ENCODE assay signal across 31 cellular contexts in genomic region chr13:75223981-75224742, GRCh38.
"Had no signal": no experiment of that assay in that cellular context is flagged by ENCODE, and none has a peak within 500 bp of the region (broad histone marks: within the 10 kb centered on the region; RNA-seq: fewer than 3 reads in every experiment).

No MANE protein-coding gene starts in this region.

- H3K9me3 Mint-ChIP-seq: activated CD4-positive, alpha-beta memory T cell treated with anti-CD3 and anti-CD28 coated beads for 36 hours; activated naive CD4-positive, alpha-beta T cell treated with anti-CD3 and anti-CD28 coated beads for 36 hours; activated naive CD8-positive, alpha-beta T cell treated with anti-CD3 and anti-CD28 coated beads for 36 hours; activated T-helper 1 cell treated with anti-CD3 and anti-CD28 coated beads, Interleukin-12 subunit alpha, Interleukin-12 subunit beta, Interleukin-2, Interleukin-4 antibody, amounts not matched to agents 30 ng/mL and 10 ng/mL and 1 ng/mL, durations not matched to agents 14 hours and 24 hours and 36 hours; effector memory CD8-positive, alpha-beta T cell; stimulated activated naive B cell treated with anti-CD40 and anti-IgM and Interleukin-4, amounts not matched to agents 10 μg/mL and 1 μg/mL and 100 μg/mL, for 72 hours had no signal

- H3K36me3 ChIP-seq: adrenal gland, right atrium auricular region, stomach, thyroid gland, upper lobe of right lung, WERI-Rb-1 had no signal

- DNase-seq: activated CD4-positive, alpha-beta memory T cell treated with anti-CD3 and anti-CD28 coated beads for 36 hours; activated CD4-positive, alpha-beta T cell treated with anti-CD3 and anti-CD28 coated beads for 48 hours; activated CD8-positive, alpha-beta memory T cell treated with anti-CD3 and anti-CD28 coated beads, Interleukin-2, amount 50 U/mL, for 4 hours; activated effector memory CD4-positive, alpha-beta T cell treated with anti-CD3 and anti-CD28 coated beads, Interleukin-2, amount 50 U/mL, for 16 hours; activated naive CD4-positive, alpha-beta T cell treated with anti-CD3 and anti-CD28 coated beads for 36 hours; activated naive CD8-positive, alpha-beta T cell treated with anti-CD3 and anti-CD28 coated beads for 36 hours; activated T-cell treated with anti-CD3 and anti-CD28 coated beads, Interleukin-2, amount 50 U/mL, for 1 hour; adrenal gland; aorta; body of pancreas; cortex of kidney; effector memory CD8-positive, alpha-beta T cell; foreskin melanocyte; left ventricle myocardium superior; midbrain; naive thymus-derived CD4-positive, alpha-beta T cell; occipital lobe; stimulated activated CD4-positive, alpha-beta T cell treated with anti-CD3 and anti-CD28 coated beads, Interleukin-2, amount 100 ng/mL, for 24 hours; stimulated activated naive B cell treated with anti-CD40 and anti-IgM and Interleukin-4, amounts not matched to agents 10 μg/mL and 1 μg/mL and 100 μg/mL, for 72 hours; stomach; T-helper 17 cell; T1000; thyroid gland; upper lobe of right lung; WERI-Rb-1 had no signal

- H3K27ac ChIP-seq: adrenal gland, body of pancreas, right atrium auricular region, stomach, thyroid gland, upper lobe of right lung, WERI-Rb-1 had no signal

- H3K27ac Mint-ChIP-seq: activated CD4-positive, alpha-beta memory T cell treated with anti-CD3 and anti-CD28 coated beads for 36 hours; activated naive CD4-positive, alpha-beta T cell treated with anti-CD3 and anti-CD28 coated beads for 36 hours; activated naive CD8-positive, alpha-beta T cell treated with anti-CD3 and anti-CD28 coated beads for 36 hours; activated T-helper 1 cell treated with anti-CD3 and anti-CD28 coated beads, Interleukin-12 subunit alpha, Interleukin-12 subunit beta, Interleukin-2, Interleukin-4 antibody, amounts not matched to agents 30 ng/mL and 10 ng/mL and 1 ng/mL, durations not matched to agents 14 hours and 24 hours and 36 hours; effector memory CD8-positive, alpha-beta T cell; stimulated activated naive B cell treated with anti-CD40 and anti-IgM and Interleukin-4, amounts not matched to agents 10 μg/mL and 1 μg/mL and 100 μg/mL, for 72 hours; T-helper 17 cell had no signal

- H3K4me1 ChIP-seq: adrenal gland, body of pancreas had no signal

- H3K4me2 ChIP-seq: smooth muscle cell had no signal

- H3K9me3 ChIP-seq: adrenal gland, body of pancreas, right atrium auricular region, stomach, thyroid gland, upper lobe of right lung had no signal

- ATAC-seq: activated CD4-positive, CD25-positive, alpha-beta regulatory T cell treated with anti-CD3 and anti-CD28 coated beads, Interleukin-2, amount 50 U/mL, for 24 hours; body of pancreas; effector memory CD8-positive, alpha-beta T cell; esophagus mucosa; left ventricle myocardium superior; naive thymus-derived CD4-positive, alpha-beta T cell; stimulated activated naive B cell treated with anti-CD40 and anti-IgM and Interleukin-4, amounts not matched to agents 10 μg/mL and 1 μg/mL and 100 μg/mL, for 72 hours; T-helper 17 cell; upper lobe of right lung had no signal

- H3K4me3 ChIP-seq: adrenal gland, body of pancreas, right atrium auricular region, smooth muscle cell, stomach, thyroid gland, upper lobe of right lung had no signal

- H3K4me3 Mint-ChIP-seq: activated CD4-positive, alpha-beta memory T cell treated with anti-CD3 and anti-CD28 coated beads for 36 hours; activated naive CD4-positive, alpha-beta T cell treated with anti-CD3 and anti-CD28 coated beads for 36 hours; activated naive CD8-positive, alpha-beta T cell treated with anti-CD3 and anti-CD28 coated beads for 36 hours; activated T-helper 1 cell treated with anti-CD3 and anti-CD28 coated beads, Interleukin-12 subunit alpha, Interleukin-12 subunit beta, Interleukin-2, Interleukin-4 antibody, amounts not matched to agents 30 ng/mL and 10 ng/mL and 1 ng/mL, durations not matched to agents 14 hours and 24 hours and 36 hours; effector memory CD8-positive, alpha-beta T cell; naive thymus-derived CD4-positive, alpha-beta T cell; neural crest cell; stimulated activated naive B cell treated with anti-CD40 and anti-IgM and Interleukin-4, amounts not matched to agents 10 μg/mL and 1 μg/mL and 100 μg/mL, for 72 hours; T-helper 17 cell had no signal

- H3K36me3 Mint-ChIP-seq: activated CD4-positive, alpha-beta memory T cell treated with anti-CD3 and anti-CD28 coated beads for 36 hours; activated naive CD8-positive, alpha-beta T cell treated with anti-CD3 and anti-CD28 coated beads for 36 hours; naive thymus-derived CD4-positive, alpha-beta T cell; stimulated activated naive B cell treated with anti-CD40 and anti-IgM and Interleukin-4, amounts not matched to agents 10 μg/mL and 1 μg/mL and 100 μg/mL, for 72 hours had no signal

- H3K27me3 ChIP-seq: body of pancreas, right atrium auricular region, thyroid gland had no signal
